21 cellular contexts compared by ENCODE assay signal in genomic region chr20:24004470-24004869, GRCh38. TPM values are rescaled to one million over a fixed set of nuclear protein-coding genes. Genes with fewer than 3 reads are reported as not detected.
DNase-seq lines count a peak whose midpoint lies in the region; ATAC-seq and TF ChIP-seq lines count a peak whose summit lies in the region.
"Had no signal": no experiment of that assay in that cellular context is flagged by ENCODE, and none has a peak within 500 bp of the region (broad histone marks: within the 10 kb centered on the region; RNA-seq: fewer than 3 reads in every experiment).

No MANE protein-coding gene starts in this region.

- H3K36me3 ChIP-seq in H7 (replicated peaks; ENCODE audit: control insufficient read depth, insufficient read depth, low read length) = no peaks in the 10 kb centered on the region
- no peaks in the 10 kb centered on the region for H3K36me3 ChIP-seq in endodermal cell (ENCODE audit: control insufficient read depth, insufficient read depth, low read length)
- no peaks in the 10 kb centered on the region for H3K36me3 ChIP-seq in mesendoderm (ENCODE audit: control insufficient read depth, insufficient read depth, low read length)
- H3K36me3 ChIP-seq: BLaER1 had no signal

- H3K9me3 ChIP-seq in endodermal cell (ENCODE audit: control insufficient read depth, low read length) = no peaks in the 10 kb centered on the region
- H3K9me3 ChIP-seq: BLaER1 had no signal

- no peak overlapping the region for H3K4me3 Mint-ChIP-seq in endodermal cell
- H3K4me3 Mint-ChIP-seq in stimulated activated effector memory CD8-positive, alpha-beta T cell treated with anti-CD3 and anti-CD28 coated beads, Interleukin-12 subunit alpha, Interleukin-12 subunit beta, amount 100 ng/mL, for 72 hours = no peak overlapping the region
- H3K4me3 Mint-ChIP-seq in stimulated activated memory B cell treated with anti-CD40 and anti-IgM and Interleukin-4, amounts not matched to agents 10 μg/mL and 1 μg/mL and 100 μg/mL, for 72 hours = no peak overlapping the region
- H3K4me3 Mint-ChIP-seq: CD14-positive monocyte; CD4-positive, alpha-beta memory T cell; HFFc6 had no signal

- H3K27ac Mint-ChIP-seq in endodermal cell = peak overlapping the region; percentile 78
- H3K27ac Mint-ChIP-seq in stimulated activated effector memory CD8-positive, alpha-beta T cell treated with anti-CD3 and anti-CD28 coated beads, Interleukin-12 subunit alpha, Interleukin-12 subunit beta, amount 100 ng/mL, for 72 hours = peak overlapping the region; percentile 58
- H3K27ac Mint-ChIP-seq in stimulated activated memory B cell treated with anti-CD40 and anti-IgM and Interleukin-4, amounts not matched to agents 10 μg/mL and 1 μg/mL and 100 μg/mL, for 72 hours = no peak overlapping the region
- H3K27ac Mint-ChIP-seq: CD14-positive monocyte; CD4-positive, alpha-beta memory T cell; HFFc6 had no signal

- peaks cover 10% of the 10 kb centered on the region for H3K27me3 Mint-ChIP-seq in endodermal cell (ENCODE audit: insufficient read depth)
- H3K27me3 Mint-ChIP-seq in stimulated activated memory B cell treated with anti-CD40 and anti-IgM and Interleukin-4, amounts not matched to agents 10 μg/mL and 1 μg/mL and 100 μg/mL, for 72 hours = peaks cover 5% of the 10 kb centered on the region
- H3K27me3 Mint-ChIP-seq: CD4-positive, alpha-beta memory T cell had no signal

- ATAC-seq in stimulated activated effector memory CD8-positive, alpha-beta T cell treated with anti-CD3 and anti-CD28 coated beads, Interleukin-12 subunit alpha, Interleukin-12 subunit beta, amount 100 ng/mL, for 72 hours = no peak
- no peak for ATAC-seq in HG02763 (IDR thresholded peaks at IDR 0.05; ENCODE audit: unreplicated experiment)
- ATAC-seq in stimulated activated memory B cell treated with anti-CD40 and anti-IgM and Interleukin-4, amounts not matched to agents 10 μg/mL and 1 μg/mL and 100 μg/mL, for 72 hours = no peak
- no peak for ATAC-seq in HG02938 (IDR thresholded peaks at IDR 0.05; ENCODE audit: unreplicated experiment)
- ATAC-seq: HCT116 had no signal

- no peaks in the 10 kb centered on the region for H3K4me1 ChIP-seq in endodermal cell (ENCODE audit: control insufficient read depth, insufficient read depth, low read length)
- peaks cover 6% of the 10 kb centered on the region for H3K4me1 ChIP-seq in mesendoderm (ENCODE audit: control insufficient read depth, low read depth, low read length)

- H3K27me3 ChIP-seq in H7 (ENCODE audit: control insufficient read depth, insufficient read depth, low read length) = no peaks in the 10 kb centered on the region
- H3K27me3 ChIP-seq in endodermal cell (ENCODE audit: control insufficient read depth, insufficient read depth, low read length, poor library complexity, severe bottlenecking) = peaks cover 6% of the 10 kb centered on the region
- no peaks in the 10 kb centered on the region for H3K27me3 ChIP-seq in mesendoderm (ENCODE audit: insufficient read depth, low read length, poor library complexity)
- H3K27me3 ChIP-seq: BLaER1 had no signal

- H3K23ac ChIP-seq in mesendoderm (ENCODE audit: low read length) = no peak overlapping the region

- H3K79me1 ChIP-seq in mesendoderm (ENCODE audit: low read length) = no peaks in the 10 kb centered on the region

- H3K4me3 ChIP-seq in H7 (ENCODE audit: insufficient read depth, low read depth, low read length) (no peak overlapping the region), endodermal cell (ENCODE audit: low read length) (no peak overlapping the region), mesendoderm (ENCODE audit: low read length) (no peak overlapping the region)
- H3K4me3 ChIP-seq: BLaER1, GM23248 had no signal

- H3K4me1 Mint-ChIP-seq in endodermal cell = peaks cover 43% of the 10 kb centered on the region
- H3K4me1 Mint-ChIP-seq in stimulated activated effector memory CD8-positive, alpha-beta T cell treated with anti-CD3 and anti-CD28 coated beads, Interleukin-12 subunit alpha, Interleukin-12 subunit beta, amount 100 ng/mL, for 72 hours = peaks cover 6% of the 10 kb centered on the region
- no peaks in the 10 kb centered on the region for H3K4me1 Mint-ChIP-seq in stimulated activated memory B cell treated with anti-CD40 and anti-IgM and Interleukin-4, amounts not matched to agents 10 μg/mL and 1 μg/mL and 100 μg/mL, for 72 hours
- H3K4me1 Mint-ChIP-seq: CD4-positive, alpha-beta memory T cell had no signal

- DNase-seq in H7 (peak; percentile 43), endodermal cell (peak; percentile 86), mesendoderm (peak; percentile 92), GM19238 (ENCODE audit: insufficient read length, low spot score) (no peak)
- DNase-seq in stimulated activated effector memory CD8-positive, alpha-beta T cell treated with anti-CD3 and anti-CD28 coated beads, Interleukin-12 subunit alpha, Interleukin-12 subunit beta, amount 100 ng/mL, for 72 hours (ENCODE audit: low spot score in 2 of 2) = no peak
- DNase-seq: ACHN; CD4-positive, alpha-beta memory T cell; DMS153; DMS79; GF-D8; GM23248; HFFc6 had no signal

- H2BK5ac ChIP-seq in mesendoderm (ENCODE audit: low read length) = no peak overlapping the region

- no peak overlapping the region for H2AK5ac ChIP-seq in mesendoderm (ENCODE audit: low read length)

- 12 to 31% methylated on average over 5 to 9 of the region's 9 CpGs for WGBS in endodermal cell (ENCODE audit: insufficient coverage in 1 of 2, insufficient read length in 1 of 2), 2 experiments
- no CpG with 5 or more reads among the region's 9 CpGs for WGBS in mesendoderm (ENCODE audit: extremely low coverage, insufficient coverage, low lambda C conversion rate)

- H2BK120ac ChIP-seq in mesendoderm (ENCODE audit: low read depth, low read length) = no peak overlapping the region

- H3K4me2 ChIP-seq in mesendoderm (ENCODE audit: low read length) = no peak overlapping the region
- H3K4me2 ChIP-seq: BLaER1, KMS-11 had no signal

- H3K27ac ChIP-seq in endodermal cell (ENCODE audit: low read depth, low read length) (no peak overlapping the region), mesendoderm (ENCODE audit: low read depth, low read length) (no peak overlapping the region)
- H3K27ac ChIP-seq: BLaER1, GM23248, KMS-11 had no signal

- no peak for TF ChIP-seq CTCF in endodermal cell (conservative IDR thresholded peaks at IDR 0.05)

- no peak overlapping the region for H3K56ac ChIP-seq in mesendoderm (ENCODE audit: low read length)

- H2BK15ac ChIP-seq in mesendoderm (replicated peaks; ENCODE audit: low read depth) = no peak overlapping the region

- H3K9ac ChIP-seq in endodermal cell (ENCODE audit: extremely low read depth, low read length, poor library complexity, severe bottlenecking) (no peak overlapping the region), mesendoderm (ENCODE audit: low read length) (no peak overlapping the region)
- H3K9ac ChIP-seq: BLaER1, GM23248, KMS-11 had no signal

- H4K5ac ChIP-seq in mesendoderm (ENCODE audit: low read length) = no peak overlapping the region

- H3K4ac ChIP-seq in mesendoderm (ENCODE audit: low read depth, low read length) = no peak overlapping the region

- no peaks in the 10 kb centered on the region for H3K9me3 Mint-ChIP-seq in endodermal cell
- no peaks in the 10 kb centered on the region for H3K9me3 Mint-ChIP-seq in stimulated activated effector memory CD8-positive, alpha-beta T cell treated with anti-CD3 and anti-CD28 coated beads, Interleukin-12 subunit alpha, Interleukin-12 subunit beta, amount 100 ng/mL, for 72 hours
- H3K9me3 Mint-ChIP-seq in stimulated activated memory B cell treated with anti-CD40 and anti-IgM and Interleukin-4, amounts not matched to agents 10 μg/mL and 1 μg/mL and 100 μg/mL, for 72 hours = peaks cover 3% of the 10 kb centered on the region
- H3K9me3 Mint-ChIP-seq: CD4-positive, alpha-beta memory T cell; HFFc6 had no signal

- no peak overlapping the region for H4K8ac ChIP-seq in mesendoderm (ENCODE audit: low read depth, low read length)

- H3K36me3 Mint-ChIP-seq in endodermal cell (ENCODE audit: low read depth) = no peaks in the 10 kb centered on the region
- H3K36me3 Mint-ChIP-seq in stimulated activated effector memory CD8-positive, alpha-beta T cell treated with anti-CD3 and anti-CD28 coated beads, Interleukin-12 subunit alpha, Interleukin-12 subunit beta, amount 100 ng/mL, for 72 hours = no peaks in the 10 kb centered on the region
- H3K36me3 Mint-ChIP-seq in stimulated activated memory B cell treated with anti-CD40 and anti-IgM and Interleukin-4, amounts not matched to agents 10 μg/mL and 1 μg/mL and 100 μg/mL, for 72 hours = no peaks in the 10 kb centered on the region
- H3K36me3 Mint-ChIP-seq: CD14-positive monocyte; CD4-positive, alpha-beta memory T cell had no signal

- no peaks in the 10 kb centered on the region for H3K79me2 ChIP-seq in mesendoderm (ENCODE audit: control insufficient read depth, insufficient read depth, low read length)

- H3K18ac ChIP-seq in mesendoderm (ENCODE audit: low read length) = no peak overlapping the region

RNA-seq across cellular contexts. Expression of gene GGTLC1, which starts 15.9 kb away (rescaled TPM):
- total RNA-seq in H7 (2014; rRNA removed; shearing (Covaris generic)) = not detected in 2 replicates
- not detected for total RNA-seq in endodermal cell
- polyA plus RNA-seq in endodermal cell (2013, experiment 1 of 2) = not detected
- not detected for polyA plus RNA-seq in endodermal cell (2013, experiment 2 of 2)
- polyA plus RNA-seq in mesendoderm (2013, experiment 1 of 2) = not detected
- polyA plus RNA-seq in mesendoderm (2013, experiment 2 of 2) = not detected
- total RNA-seq: CD4-positive, alpha-beta memory T cell; Daoy; GM23248; HFFc6; HT-29 had no signal
- polyA plus RNA-seq: CD14-positive monocyte; CD4-positive, alpha-beta memory T cell; GM23248 had no signal

Comparison
In these comparisons a context has a peak if more than half of its experiments do, and no peak if none do; other contexts are left out.
1. DNase-seq: peak in H7 (single experiment), endodermal cell (single experiment) and mesendoderm (single experiment); none in stimulated activated effector memory CD8-positive, alpha-beta T cell treated with anti-CD3 and anti-CD28 coated beads, Interleukin-12 subunit alpha, Interleukin-12 subunit beta, amount 100 ng/mL, for 72 hours (0 of 2) and GM19238 (single experiment).